Comparison of ENCODE assay signal across 20 cellular contexts in genomic region chr3:58160399-58160798, GRCh38. TPM values are rescaled to one million over a fixed set of nuclear protein-coding genes. Genes with fewer than 3 reads are reported as not detected.
"Had no signal": no experiment of that assay in that cellular context is flagged by ENCODE, and none has a peak within 500 bp of the region (broad histone marks: within the 10 kb centered on the region; RNA-seq: fewer than 3 reads in every experiment).

No MANE protein-coding gene starts in this region.

- H3K27me3 ChIP-seq: cardiac muscle cell, esophagus squamous epithelium, suprapubic skin, upper lobe of right lung had no signal

- DNase-seq: activated CD4-positive, alpha-beta T cell treated with anti-CD3 and anti-CD28 coated beads, Interleukin-2, amount 50 U/mL, for 1 hour; activated CD8-positive, alpha-beta memory T cell treated with anti-CD3 and anti-CD28 coated beads for 24 hours; activated naive CD4-positive, alpha-beta T cell; esophagus squamous epithelium; hypothalamus; left ventricle myocardium inferior; natural killer cell; nucleus accumbens; stimulated activated CD4-positive, alpha-beta T cell treated with anti-CD3 and anti-CD28 coated beads, Interleukin-4, amount 100 ng/mL, for 4 hours; stimulated activated CD8-positive, alpha-beta memory T cell treated with anti-CD3 and anti-CD28 coated beads, Interleukin-4, amount 100 ng/mL, for 48 hours; stimulated activated naive CD8-positive, alpha-beta T cell treated with anti-CD3 and anti-CD28 coated beads, Interleukin-15, Interleukin-2, amounts not matched to agents 100 U/mL and 50 U/mL, for 24 hours; SW 1271 had no signal

- ATAC-seq: natural killer cell; stimulated activated naive CD8-positive, alpha-beta T cell treated with anti-CD3 and anti-CD28 coated beads, Interleukin-15, Interleukin-2, amounts not matched to agents 100 U/mL and 50 U/mL, for 24 hours; upper lobe of right lung had no signal

- H3K36me3 Mint-ChIP-seq: natural killer cell had no signal

- H3K4me3 Mint-ChIP-seq: activated T-helper 1 cell treated with anti-CD3 and anti-CD28 coated beads, Interleukin-12 subunit alpha, Interleukin-12 subunit beta, Interleukin-2, Interleukin-4 antibody, amounts not matched to agents 30 ng/mL and 10 ng/mL and 1 ng/mL, durations not matched to agents 14 hours and 24 hours and 36 hours; memory B cell; natural killer cell had no signal

- H3K27ac Mint-ChIP-seq: activated T-helper 1 cell treated with anti-CD3 and anti-CD28 coated beads, Interleukin-12 subunit alpha, Interleukin-12 subunit beta, Interleukin-2, Interleukin-4 antibody, amounts not matched to agents 30 ng/mL and 10 ng/mL and 1 ng/mL, durations not matched to agents 14 hours and 24 hours and 36 hours; memory B cell; natural killer cell had no signal

- H3K4me1 Mint-ChIP-seq: memory B cell had no signal

- H3K27me3 Mint-ChIP-seq: memory B cell had no signal

- H3K4me3 ChIP-seq: cardiac muscle cell, esophagus squamous epithelium, left ventricle myocardium inferior, smooth muscle cell, suprapubic skin, upper lobe of right lung had no signal

- H3K9me3 ChIP-seq: esophagus squamous epithelium, left ventricle myocardium inferior, suprapubic skin, upper lobe of right lung had no signal

- H3K27ac ChIP-seq: cardiac muscle cell, suprapubic skin, upper lobe of right lung had no signal

- H3K9me3 Mint-ChIP-seq: activated T-helper 1 cell treated with anti-CD3 and anti-CD28 coated beads, Interleukin-12 subunit alpha, Interleukin-12 subunit beta, Interleukin-2, Interleukin-4 antibody, amounts not matched to agents 30 ng/mL and 10 ng/mL and 1 ng/mL, durations not matched to agents 14 hours and 24 hours and 36 hours; memory B cell; natural killer cell had no signal

RNA-seq across cellular contexts. Expression of gene DNASE1L3, which starts 50.4 kb away (rescaled TPM):
- total RNA-seq: activated T-helper 1 cell treated with anti-CD3 and anti-CD28 coated beads, Interleukin-12 subunit alpha, Interleukin-12 subunit beta, Interleukin-2, Interleukin-4 antibody, amounts not matched to agents 30 ng/mL and 10 ng/mL and 1 ng/mL, durations not matched to agents 14 hours and 24 hours and 36 hours; fibroblast of villous mesenchyme; kidney epithelial cell; smooth muscle cell had no signal
